24 cellular contexts compared by ENCODE assay signal in genomic region chr1:2074316-2074855, GRCh38. TPM values are rescaled to one million over a fixed set of nuclear protein-coding genes. Genes with fewer than 3 reads are reported as not detected.
DNase-seq lines count a peak whose midpoint lies in the region; ATAC-seq and TF ChIP-seq lines count a peak whose summit lies in the region.
"Had no signal": no experiment of that assay in that cellular context is flagged by ENCODE, and none has a peak within 500 bp of the region (broad histone marks: within the 10 kb centered on the region; RNA-seq: fewer than 3 reads in every experiment).

No MANE protein-coding gene starts in this region.

- no peaks in the 10 kb centered on the region for H4K20me1 ChIP-seq in GM23338 (replicated peaks; ENCODE audit: insufficient read depth)

- H3K27me3 ChIP-seq in GM23338 (ENCODE audit: insufficient read depth) (no peaks in the 10 kb centered on the region), layer of hippocampus (ENCODE audit: control insufficient read depth, insufficient read depth, low read length) (no peaks in the 10 kb centered on the region)
- H3K27me3 ChIP-seq: body of pancreas, testis, vagina had no signal

- TF ChIP-seq CTCF in GM23338 (conservative IDR thresholded peaks at IDR 0.05; ENCODE audit: low read depth in 2 of 2) = no peak
- TF ChIP-seq CTCF in astrocyte of the cerebellum (IDR thresholded peaks at IDR 0.05; ENCODE audit: low read depth, low read length, missing control alignments) = no peak

- H3K4me1 Mint-ChIP-seq in GM23338 = peaks cover 20% of the 10 kb centered on the region

- peaks cover 9% of the 10 kb centered on the region; the same call in 1 of the 2 replicates for H3K36me3 ChIP-seq in GM23338 (ENCODE audit: insufficient read depth)
- H3K36me3 ChIP-seq: HAP-1, heart left ventricle had no signal

- peaks cover 14% of the 10 kb centered on the region for H3K27me3 Mint-ChIP-seq in GM23338 (ENCODE audit: insufficient read depth, low read depth, poor library complexity)
- H3K27me3 Mint-ChIP-seq: activated naive CD8-positive, alpha-beta T cell treated with anti-CD3 and anti-CD28 coated beads for 36 hours; naive thymus-derived CD8-positive, alpha-beta T cell; progenitor cell of endocrine pancreas had no signal

- H3K4me3 ChIP-seq in GM23338 (no peak overlapping the region), astrocyte of the cerebellum (ENCODE audit: low read depth, low read length) (peak overlapping the region; percentile 45)
- H3K4me3 ChIP-seq: body of pancreas, HAP-1, testis had no signal

- in situ Hi-C loops in astrocyte of the cerebellum (cut with HindIII; ENCODE audit: low sequenced_read_pairs) = no loop called here

- DNase-seq in GM23338 (ENCODE audit: low spot score) = no peak
- no peak for DNase-seq in astrocyte of the cerebellum (ENCODE audit: low read depth)
- DNase-seq in activated CD4-positive, CD25-positive, alpha-beta regulatory T cell (lab: John Stamatoyannopoulos, UW) = no peak
- DNase-seq in NCI-H510A treated with DMSO at 0.1 percent for 48 hours (lab: John Stamatoyannopoulos, UW) = no peak
- DNase-seq: activated CD4-positive, alpha-beta T cell treated with anti-CD3 and anti-CD28 coated beads, Interleukin-2, amount 50 U/mL, for 4 hours; activated CD8-positive, alpha-beta memory T cell treated with anti-CD3 and anti-CD28 coated beads, Interleukin-2, amount 50 U/mL, for 4 hours; activated naive CD8-positive, alpha-beta T cell treated with anti-CD3 and anti-CD28 coated beads for 36 hours; body of pancreas; cortex of kidney; stimulated activated CD4-positive, alpha-beta T cell treated with anti-CD3 and anti-CD28 coated beads, Interleukin-1b, Interleukin-23, amount 100 ng/mL, for 48 hours; testis had no signal

- no peak overlapping the region for H3K4me3 Mint-ChIP-seq in GM23338
- H3K4me3 Mint-ChIP-seq: activated naive CD8-positive, alpha-beta T cell treated with anti-CD3 and anti-CD28 coated beads for 36 hours; naive thymus-derived CD8-positive, alpha-beta T cell had no signal

- no peaks in the 10 kb centered on the region for H3K9me2 ChIP-seq in GM23338 (ENCODE audit: insufficient read depth)

- H2AFZ ChIP-seq in GM23338 = no peak overlapping the region

- H3F3A ChIP-seq in GM23338 (replicated peaks; ENCODE audit: low read depth) = no peaks in the 10 kb centered on the region

- peaks cover 31% of the 10 kb centered on the region for H3K36me3 Mint-ChIP-seq in GM23338 (ENCODE audit: low read depth)

- peaks cover 49% of the 10 kb centered on the region for H3K79me2 ChIP-seq in GM23338 (replicated peaks; ENCODE audit: insufficient read depth)

- H3K27ac Mint-ChIP-seq in GM23338 = peak overlapping the region; percentile 76
- H3K27ac Mint-ChIP-seq: activated naive CD8-positive, alpha-beta T cell treated with anti-CD3 and anti-CD28 coated beads for 36 hours; activated T-helper 2 cell treated with anti-CD3 and anti-CD28 coated beads, Interferon-gamma antibody, Interleukin-2, Interleukin-4, amounts not matched to agents 10 μg/mL and 5 μg/mL and 100 μg/mL, durations not matched to agents 14 hours and 24 hours and 36 hours; naive thymus-derived CD8-positive, alpha-beta T cell; progenitor cell of endocrine pancreas had no signal

- peaks cover 20% of the 10 kb centered on the region for H3K9me3 Mint-ChIP-seq in GM23338

- no peaks in the 10 kb centered on the region for H3K4me1 ChIP-seq in GM23338 (ENCODE audit: insufficient read depth)
- H3K4me1 ChIP-seq: body of pancreas, HAP-1, heart left ventricle, testis had no signal

- ATAC-seq in GM23338 (no peak; the same call in 2 of the 3 replicates), GM19351 (IDR thresholded peaks at IDR 0.05; ENCODE audit: unreplicated experiment) (no peak)
- ATAC-seq: body of pancreas; heart left ventricle; left lobe of liver; naive thymus-derived CD8-positive, alpha-beta T cell had no signal

- H3K27ac ChIP-seq in GM23338 (ENCODE audit: low read depth) (no peak overlapping the region), layer of hippocampus (ENCODE audit: low read depth, low read length) (peak overlapping the region; percentile 65), temporal lobe (ENCODE audit: low read depth, low read length) (peak overlapping the region; percentile 93)
- H3K27ac ChIP-seq: body of pancreas, C4-2B, heart left ventricle, KMS-11, skin epidermis, testis, vagina had no signal

- no peak overlapping the region for H3K4me2 ChIP-seq in GM23338
- H3K4me2 ChIP-seq: KMS-11 had no signal

TF ChIP-seq in GM23338, 12 proteins besides CTCF, POLR2A, EP300 and RAD21:
- TF ChIP-seq ZNF331 (CRISPR knock-in tag; IDR thresholded peaks at IDR 0.05; ENCODE audit: low read depth) (no peak), REST (IDR thresholded peaks at IDR 0.05; ENCODE audit: unreplicated experiment) (no peak)

RNA-seq across cellular contexts. Expression of gene PRKCZ, which starts 24.2 kb away (rescaled TPM):
- total RNA-seq in GM23338 (2014; rRNA removed; shearing (Covaris generic)) = 36.9 and 42.3 TPM in 2 replicates
- 22.5 and 26.2 TPM in 2 replicates for polyA plus RNA-seq in GM23338 (2016; fragmentation: Nextera tagmentation; extraction: Ambion mirVana)
- 53.1 TPM for total RNA-seq in temporal lobe

RNA-seq across cellular contexts. Expression of gene GABRD, which starts 55.2 kb away (rescaled TPM):
- total RNA-seq in GM23338 (2014; rRNA removed; shearing (Covaris generic)) = 2.8 and 5.1 TPM in 2 replicates
- polyA plus RNA-seq in GM23338 (2016; fragmentation: Nextera tagmentation; extraction: Ambion mirVana) = 1.7 and 2.1 TPM in 2 replicates
- 3.7 TPM for total RNA-seq in temporal lobe
- total RNA-seq: activated naive CD8-positive, alpha-beta T cell treated with anti-CD3 and anti-CD28 coated beads for 36 hours; activated T-helper 2 cell treated with anti-CD3 and anti-CD28 coated beads, Interferon-gamma antibody, Interleukin-2, Interleukin-4, amounts not matched to agents 10 μg/mL and 5 μg/mL and 100 μg/mL, durations not matched to agents 14 hours and 24 hours and 36 hours; body of pancreas; left lobe of liver; naive thymus-derived CD8-positive, alpha-beta T cell; progenitor cell of endocrine pancreas; vagina had no signal
- polyA plus RNA-seq: naive thymus-derived CD8-positive, alpha-beta T cell had no signal
